In genomic region chr9:106846307-106846706, GRCh38 we compare ENCODE assay signal across 27 cellular contexts. TPM values are rescaled to one million over a fixed set of nuclear protein-coding genes. Genes with fewer than 3 reads are reported as not detected.
"Had no signal": no experiment of that assay in that cellular context is flagged by ENCODE, and none has a peak within 500 bp of the region (broad histone marks: within the 10 kb centered on the region; RNA-seq: fewer than 3 reads in every experiment).

No MANE protein-coding gene starts in this region.

- H3K36me3 ChIP-seq: ascending aorta, breast epithelium, cardiac muscle cell had no signal

- DNase-seq: activated CD4-positive, alpha-beta memory T cell treated with anti-CD3 and anti-CD28 coated beads for 36 hours; activated CD4-positive, alpha-beta T cell treated with anti-CD3 and anti-CD28 coated beads for 36 hours; activated CD4-positive, alpha-beta T cell treated with anti-CD3 and anti-CD28 coated beads, Interleukin-2, amount 10 ng/mL, durations not matched to agents 24 days and 14 days; activated CD4-positive, CD25-positive, alpha-beta regulatory T cell; activated CD4-positive, CD25-positive, alpha-beta regulatory T cell treated with anti-CD3 and anti-CD28 coated beads, Interleukin-2, amount 50 U/mL, for 72 hours; activated CD8-positive, alpha-beta memory T cell treated with anti-CD3 and anti-CD28 coated beads, Interleukin-2, amount 10 ng/mL, durations not matched to agents 7 days and 5 days; activated CD8-positive, alpha-beta memory T cell treated with anti-CD3 and anti-CD28 coated beads, Interleukin-2, amount 50 U/mL, for 4 hours; activated CD8-positive, alpha-beta T cell treated with anti-CD3 and anti-CD28 coated beads, Interleukin-2, amount 10 ng/mL, durations not matched to agents 7 days and 5 days; activated gamma-delta T cell; activated naive CD4-positive, alpha-beta T cell; activated naive CD4-positive, alpha-beta T cell treated with anti-CD3 and anti-CD28 coated beads, Interleukin-2, amount 10 ng/mL, durations not matched to agents 7 days and 5 days; activated naive CD8-positive, alpha-beta T cell treated with anti-CD3 and anti-CD28 coated beads, Interleukin-2, amount 10 ng/mL, durations not matched to agents 7 days and 5 days; activated T-cell treated with anti-CD3 and anti-CD28 coated beads, Interleukin-2, amount 50 U/mL, for 24 hours; activated T-cell treated with anti-CD3 and anti-CD28 coated beads, Interleukin-2, amount 50 U/mL, for 72 hours; central memory CD4-positive, alpha-beta T cell; cerebellar nuclear complex; dorsolateral prefrontal cortex; effector memory CD4-positive, alpha-beta T cell; endodermal cell; head of caudate nucleus; T-helper 2 cell had no signal

- H3K27ac ChIP-seq: ascending aorta, breast epithelium, cardiac muscle cell, coronary artery, dorsolateral prefrontal cortex had no signal

- H3K9me3 ChIP-seq: ascending aorta, breast epithelium had no signal

- H3K27me3 ChIP-seq: ascending aorta, breast epithelium, cardiac muscle cell, dorsolateral prefrontal cortex had no signal

- H3K4me3 ChIP-seq: ascending aorta, breast epithelium, cardiac muscle cell, coronary artery, dorsolateral prefrontal cortex had no signal

- H3K4me1 ChIP-seq: ascending aorta, breast epithelium had no signal

- ATAC-seq: activated CD4-positive, alpha-beta T cell treated with anti-CD3 and anti-CD28 coated beads for 36 hours; activated CD8-positive, alpha-beta memory T cell treated with anti-CD3 and anti-CD28 coated beads, Interleukin-2, amount 10 ng/mL, durations not matched to agents 7 days and 5 days; activated CD8-positive, alpha-beta T cell treated with anti-CD3 and anti-CD28 coated beads, Interleukin-2, amount 10 ng/mL, durations not matched to agents 7 days and 5 days; activated naive CD4-positive, alpha-beta T cell treated with anti-CD3 and anti-CD28 coated beads, Interleukin-2, amount 50 U/mL, for 72 hours; activated T-cell treated with anti-CD3 and anti-CD28 coated beads, Interleukin-2, amount 50 U/mL, for 72 hours; esophagus mucosa had no signal

RNA-seq across cellular contexts. Expression of gene ZNF462, which starts 16.7 kb away (rescaled TPM):
- total RNA-seq: activated CD8-positive, alpha-beta T cell treated with anti-CD3 and anti-CD28 coated beads, Interleukin-2, amount 10 ng/mL, durations not matched to agents 7 days and 5 days had no signal
